1 cellular context compared by ENCODE assay signal in the genomic region with DNA sequence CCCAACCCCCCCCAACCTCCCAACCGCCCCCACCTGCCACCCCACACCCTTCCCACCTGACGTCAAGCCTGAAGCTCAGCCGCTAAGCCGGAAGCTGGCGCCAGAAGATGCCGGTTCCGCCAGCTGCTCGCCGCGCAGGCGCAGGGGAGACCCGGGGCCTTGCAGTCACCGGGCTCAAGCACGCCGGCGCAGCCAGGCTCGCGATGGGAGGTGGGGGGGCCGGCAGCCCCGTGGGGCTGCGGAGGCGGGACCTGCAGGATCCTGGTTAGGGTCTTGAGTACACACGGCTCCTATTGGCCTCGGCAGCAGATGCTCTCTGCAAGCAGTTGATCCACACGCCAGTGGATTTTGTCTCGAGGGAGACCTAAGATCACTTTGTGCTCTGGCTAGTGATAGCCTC.
TF ChIP-seq lines count a peak whose summit lies in the region.

A gene (minus strand): TSS at position 109 of the 400 bp plus-strand sequence. CDS start 4,268 bp downstream, outside the sequence.

TF ChIP-seq in WTC11, 78 proteins besides CTCF, POLR2A, EP300 and RAD21 (continued from another document):
- TF ChIP-seq, protein P1, sequence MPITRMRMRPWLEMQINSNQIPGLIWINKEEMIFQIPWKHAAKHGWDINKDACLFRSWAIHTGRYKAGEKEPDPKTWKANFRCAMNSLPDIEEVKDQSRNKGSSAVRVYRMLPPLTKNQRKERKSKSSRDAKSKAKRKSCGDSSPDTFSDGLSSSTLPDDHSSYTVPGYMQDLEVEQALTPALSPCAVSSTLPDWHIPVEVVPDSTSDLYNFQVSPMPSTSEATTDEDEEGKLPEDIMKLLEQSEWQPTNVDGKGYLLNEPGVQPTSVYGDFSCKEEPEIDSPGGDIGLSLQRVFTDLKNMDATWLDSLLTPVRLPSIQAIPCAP (CRISPR knock-in tag; IDR thresholded peaks at IDR 0.05), result no peak
- TF ChIP-seq, protein P2, sequence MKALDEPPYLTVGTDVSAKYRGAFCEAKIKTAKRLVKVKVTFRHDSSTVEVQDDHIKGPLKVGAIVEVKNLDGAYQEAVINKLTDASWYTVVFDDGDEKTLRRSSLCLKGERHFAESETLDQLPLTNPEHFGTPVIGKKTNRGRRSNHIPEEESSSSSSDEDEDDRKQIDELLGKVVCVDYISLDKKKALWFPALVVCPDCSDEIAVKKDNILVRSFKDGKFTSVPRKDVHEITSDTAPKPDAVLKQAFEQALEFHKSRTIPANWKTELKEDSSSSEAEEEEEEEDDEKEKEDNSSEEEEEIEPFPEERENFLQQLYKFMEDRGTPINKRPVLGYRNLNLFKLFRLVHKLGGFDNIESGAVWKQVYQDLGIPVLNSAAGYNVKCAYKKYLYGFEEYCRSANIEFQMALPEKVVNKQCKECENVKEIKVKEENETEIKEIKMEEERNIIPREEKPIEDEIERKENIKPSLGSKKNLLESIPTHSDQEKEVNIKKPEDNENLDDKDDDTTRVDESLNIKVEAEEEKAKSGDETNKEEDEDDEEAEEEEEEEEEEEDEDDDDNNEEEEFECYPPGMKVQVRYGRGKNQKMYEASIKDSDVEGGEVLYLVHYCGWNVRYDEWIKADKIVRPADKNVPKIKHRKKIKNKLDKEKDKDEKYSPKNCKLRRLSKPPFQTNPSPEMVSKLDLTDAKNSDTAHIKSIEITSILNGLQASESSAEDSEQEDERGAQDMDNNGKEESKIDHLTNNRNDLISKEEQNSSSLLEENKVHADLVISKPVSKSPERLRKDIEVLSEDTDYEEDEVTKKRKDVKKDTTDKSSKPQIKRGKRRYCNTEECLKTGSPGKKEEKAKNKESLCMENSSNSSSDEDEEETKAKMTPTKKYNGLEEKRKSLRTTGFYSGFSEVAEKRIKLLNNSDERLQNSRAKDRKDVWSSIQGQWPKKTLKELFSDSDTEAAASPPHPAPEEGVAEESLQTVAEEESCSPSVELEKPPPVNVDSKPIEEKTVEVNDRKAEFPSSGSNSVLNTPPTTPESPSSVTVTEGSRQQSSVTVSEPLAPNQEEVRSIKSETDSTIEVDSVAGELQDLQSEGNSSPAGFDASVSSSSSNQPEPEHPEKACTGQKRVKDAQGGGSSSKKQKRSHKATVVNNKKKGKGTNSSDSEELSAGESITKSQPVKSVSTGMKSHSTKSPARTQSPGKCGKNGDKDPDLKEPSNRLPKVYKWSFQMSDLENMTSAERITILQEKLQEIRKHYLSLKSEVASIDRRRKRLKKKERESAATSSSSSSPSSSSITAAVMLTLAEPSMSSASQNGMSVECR (CRISPR knock-in tag; IDR thresholded peaks at IDR 0.05; ENCODE audit: borderline replicate concordance), result no peak; the same call in 1 of the 2 replicates
- TF ChIP-seq ZNF121 (CRISPR knock-in tag; IDR thresholded peaks at IDR 0.05), result no peak
- no peak for TF ChIP-seq IRF2 (CRISPR knock-in tag; IDR thresholded peaks at IDR 0.05; ENCODE audit: borderline replicate concordance, low read depth)
- TF ChIP-seq ESRRA (CRISPR knock-in tag; IDR thresholded peaks at IDR 0.05; ENCODE audit: borderline replicate concordance), result no peak
TF ChIP-seq in WTC11: peak in this region for 6.
